Comparison of ENCODE assay signal across 8 cellular contexts in the genomic region with DNA sequence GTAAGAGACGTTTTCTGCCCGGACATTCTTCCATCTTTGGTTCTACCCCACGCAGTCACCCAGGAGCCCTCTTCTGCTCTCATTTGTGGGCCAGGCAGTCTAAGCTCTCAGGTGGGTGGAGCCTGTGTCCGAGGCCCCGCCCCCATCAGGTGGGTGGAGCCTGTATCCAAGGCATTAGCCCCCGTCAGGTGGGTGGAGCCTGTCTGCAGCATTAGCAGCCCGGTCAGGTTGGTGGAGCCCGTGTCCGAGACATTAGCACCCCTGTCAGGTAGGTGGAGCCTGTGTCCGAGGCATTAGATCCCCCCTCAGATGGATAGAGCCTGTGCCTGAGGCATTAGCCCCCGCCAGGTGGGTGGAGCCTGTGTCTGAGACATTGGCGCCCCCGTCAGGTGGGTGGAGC. TPM values are rescaled to one million over a fixed set of nuclear protein-coding genes. Genes with fewer than 3 reads are reported as not detected.
DNase-seq lines count a peak whose midpoint lies in the region; ATAC-seq and TF ChIP-seq lines count a peak whose summit lies in the region.
"Had no signal": no experiment of that assay in that cellular context is flagged by ENCODE, and none has a peak within 500 bp of the region (broad histone marks: within the 10 kb centered on the region; RNA-seq: fewer than 3 reads in every experiment).

No MANE protein-coding gene starts in this region.

- H3K27me3 ChIP-seq in HCT116 (ENCODE audit: insufficient read depth, low read length) (no peaks in the 10 kb centered on the region), adipocyte (replicated peaks; ENCODE audit: control insufficient read depth, insufficient read depth, low read length) (no peaks in the 10 kb centered on the region)

- CTCF ChIA-PET in HCT116 (lab: Charles Lee), result no interaction called here

- H2AFZ ChIP-seq in HCT116 (ENCODE audit: low read depth, low read length, poor library complexity, severe bottlenecking), result no peak overlapping the region

- intact Hi-C loops in HCT116 (cut with micrococcal nuclease), result no loop called here
- intact Hi-C loops in left cardiac atrium (cut with DNase I), result no loop called here

- H3K9me2 ChIP-seq in HCT116 (ENCODE audit: insufficient read depth), result no peaks in the 10 kb centered on the region

- H3K9me3 ChIP-seq in HCT116 (ENCODE audit: control insufficient read depth in 1 of 2, insufficient read depth in 1 of 2, low read depth in 1 of 2, low read length in 2 of 2) (no peaks in the 10 kb centered on the region), adipocyte (ENCODE audit: control insufficient read depth, low read length) (no peaks in the 10 kb centered on the region)

- DNase-seq in HCT116 (ENCODE audit: low read depth, low spot score) (peak; percentile 8), T follicular helper cell (ENCODE audit: low read depth) (peak; percentile 40), adipocyte (ENCODE audit: low read depth) (peak; percentile 19), left cardiac atrium (no peak), midbrain (lab: John Stamatoyannopoulos, UW) (no peak)
- DNase-seq in stimulated activated CD4-positive, alpha-beta T cell treated with anti-CD3 and anti-CD28 coated beads, TNF-alpha, amount 100 ng/mL, for 48 hours (ENCODE audit: low read depth in 3 of 3), result peak; percentile 16 to 29 (median 26)
- DNase-seq: NCI-H2029 had no signal

- H4K20me1 ChIP-seq in HCT116 (ENCODE audit: insufficient read depth), result no peaks in the 10 kb centered on the region

- H3K9ac ChIP-seq in HCT116 (ENCODE audit: low read length) (no peak overlapping the region), adipocyte (ENCODE audit: low read length) (no peak overlapping the region)

- no peak for TF ChIP-seq CTCF in HCT116 (IDR thresholded peaks at IDR 0.05 in 2 of 3, conservative IDR thresholded peaks at IDR 0.05 in 1 of 3; ENCODE audit: borderline replicate concordance in 1 of 3, insufficient read depth in 1 of 3, low read depth in 2 of 3, low read length in 2 of 3)

- H3K4me1 ChIP-seq in HCT116 (ENCODE audit: control insufficient read depth in 1 of 2, insufficient read depth in 2 of 2, low read length in 2 of 2) (peaks cover 0 to 5% of the 10 kb centered on the region in 2 experiments; a peak in 2 of 4 replicates), adipocyte (ENCODE audit: control insufficient read depth, insufficient read depth, low read length) (peaks cover 19% of the 10 kb centered on the region)

- BruUV-seq in HCT116 (replicated peaks; lab: Mats Ljungman, UMichigan), result no TSS peak

- RAD21 ChIA-PET in HCT116 (lab: Charles Lee; ENCODE audit: low non-redundant PET in 1 of 2, low total read pairs in 2 of 2, uncharacterized antibody in 2 of 2, unreplicated experiment in 2 of 2), result no interaction called here

- H3K36me3 ChIP-seq in HCT116 (ENCODE audit: control insufficient read depth in 1 of 2, insufficient read depth in 2 of 2, low read length in 2 of 2), result no peaks in the 10 kb centered on the region
- H3K36me3 ChIP-seq in adipocyte (ENCODE audit: control insufficient read depth, insufficient read depth, low read length, severe bottlenecking), result peaks cover 85% of the 10 kb centered on the region

- no peak overlapping the region for H3K4me2 ChIP-seq in HCT116 (ENCODE audit: low read length)

- no peak overlapping the region for H3K4me3 ChIP-seq in HCT116 (replicated peaks in 1 of 2; ENCODE audit: low read depth in 1 of 2, low read length in 2 of 2)
- H3K4me3 ChIP-seq in adipocyte (ENCODE audit: low read length), result no peak overlapping the region

- no peaks in the 10 kb centered on the region for H3K79me2 ChIP-seq in HCT116 (ENCODE audit: insufficient read depth, low read length)

- TF ChIP-seq RAD21 in HCT116 (IDR thresholded peaks at IDR 0.05; ENCODE audit: low read depth), result no peak

- no peak for TF ChIP-seq POLR2A in HCT116 (IDR thresholded peaks at IDR 0.05; ENCODE audit: borderline replicate concordance, extremely low read depth, insufficient read depth, insufficient read length)

- H3K27ac ChIP-seq in HCT116 (ENCODE audit: low read depth, low read length), result no peak overlapping the region

- POLR2A ChIA-PET in HCT116 (lab: Charles Lee), result no interaction called here

- ATAC-seq in HCT116 (peak; percentile 79), GM18870 (IDR thresholded peaks at IDR 0.05; ENCODE audit: unreplicated experiment) (no peak), left cardiac atrium (no peak)

TF ChIP-seq in HCT116, 20 proteins besides CTCF, POLR2A, EP300 and RAD21:
- TF ChIP-seq FOSL1 (IDR thresholded peaks at IDR 0.05; ENCODE audit: low read depth), result no peak
- no peak for TF ChIP-seq ZNF274 (IDR thresholded peaks at IDR 0.05; ENCODE audit: low read depth, low read length)
- TF ChIP-seq SIN3A (IDR thresholded peaks at IDR 0.05; ENCODE audit: low read depth), result no peak
- TF ChIP-seq SP1 (IDR thresholded peaks at IDR 0.05; ENCODE audit: low read depth), result no peak
- no peak for TF ChIP-seq EZH2 (IDR thresholded peaks at IDR 0.05)
- TF ChIP-seq CBX3 (IDR thresholded peaks at IDR 0.05; ENCODE audit: low read depth), result no peak
- TF ChIP-seq, protein P1, sequence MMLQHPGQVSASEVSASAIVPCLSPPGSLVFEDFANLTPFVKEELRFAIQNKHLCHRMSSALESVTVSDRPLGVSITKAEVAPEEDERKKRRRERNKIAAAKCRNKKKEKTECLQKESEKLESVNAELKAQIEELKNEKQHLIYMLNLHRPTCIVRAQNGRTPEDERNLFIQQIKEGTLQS (IDR thresholded peaks at IDR 0.05), result no peak
- TF ChIP-seq SRF (IDR thresholded peaks at IDR 0.05; ENCODE audit: low read depth), result no peak
- no peak for TF ChIP-seq EZH2phosphoT487 (IDR thresholded peaks at IDR 0.05; ENCODE audit: borderline replicate concordance)
- TF ChIP-seq ZFX (IDR thresholded peaks at IDR 0.05), result no peak
- no peak for TF ChIP-seq ELF1 (IDR thresholded peaks at IDR 0.05; ENCODE audit: borderline replicate concordance, low read depth)
- TF ChIP-seq EGR1 (IDR thresholded peaks at IDR 0.05; ENCODE audit: low read depth), result no peak
- TF ChIP-seq YY1 (IDR thresholded peaks at IDR 0.05; ENCODE audit: extremely low read depth, insufficient replicate concordance, low read depth, low read length), result no peak
- no peak for TF ChIP-seq TCF7L2 (IDR thresholded peaks at IDR 0.05; ENCODE audit: borderline replicate concordance, extremely low read depth, insufficient read depth, insufficient read length)

RNA-seq across cellular contexts. Expression of a gene that starts 45.5 kb away (rescaled TPM):
- total RNA-seq in HCT116 (2021; ENCODE audit: unreplicated experiment), result 0.93 TPM
- polyA plus RNA-seq in HCT116 (2012), result 0.32 and 0.34 TPM in 2 replicates
- 1 to 10 TPM in 1 of 2 donors, under 1 TPM in 1; 0.65 to 1.4 TPM for total RNA-seq in left cardiac atrium

Comparison
In these comparisons a context has a peak if more than half of its experiments do, and no peak if none do; other contexts are left out.
1. DNase-seq: peak in HCT116 (single experiment), T follicular helper cell (single experiment), adipocyte (single experiment) and stimulated activated CD4-positive, alpha-beta T cell treated with anti-CD3 and anti-CD28 coated beads, TNF-alpha, amount 100 ng/mL, for 48 hours (3 of 3); none in left cardiac atrium (single experiment) and midbrain (single experiment).